In the genomic region with DNA sequence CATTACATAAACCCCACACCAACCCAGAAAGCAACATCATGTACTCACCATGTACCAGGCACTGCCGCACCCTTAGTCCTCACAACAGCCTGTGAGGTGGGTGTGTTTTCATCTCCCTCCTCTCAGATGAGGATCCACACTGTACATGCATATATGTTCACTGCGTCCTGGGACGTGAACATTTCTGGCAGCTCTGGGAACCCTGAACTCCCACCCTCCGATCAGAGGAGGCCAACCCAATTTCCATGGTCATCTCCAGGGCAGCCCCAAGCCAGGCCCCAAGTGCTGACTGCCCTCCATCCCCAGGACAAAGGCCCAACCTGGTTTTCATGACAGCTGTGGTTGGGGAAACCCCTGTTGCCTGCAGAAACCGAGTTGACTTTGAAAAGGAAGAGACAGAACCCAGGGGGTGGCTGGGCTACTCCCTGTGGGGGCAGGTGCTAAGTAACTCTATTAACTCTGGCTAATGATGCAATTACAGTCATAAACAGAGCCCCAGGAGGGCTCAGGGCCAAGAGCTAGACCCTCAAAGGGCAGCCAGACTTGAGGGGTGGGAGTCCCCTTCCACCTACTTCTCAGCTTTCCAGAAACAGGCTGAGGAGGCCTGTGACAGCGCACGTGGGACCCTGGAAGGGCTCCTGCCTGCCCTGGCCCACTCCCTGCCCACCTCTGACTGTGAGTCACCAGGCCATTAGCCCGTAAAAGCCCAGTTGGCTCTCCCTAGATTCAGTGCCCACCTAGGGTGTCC, we compare ENCODE assay signal across 8 cellular contexts. TPM values are rescaled to one million over a fixed set of nuclear protein-coding genes. Genes with fewer than 3 reads are reported as not detected.
DNase-seq lines count a peak whose midpoint lies in the region; ATAC-seq and TF ChIP-seq lines count a peak whose summit lies in the region.
"Had no signal": no experiment of that assay in that cellular context is flagged by ENCODE, and none has a peak within 500 bp of the region (broad histone marks: within the 10 kb centered on the region; RNA-seq: fewer than 3 reads in every experiment).

No MANE protein-coding gene starts in this region.

- TF ChIP-seq EP300 in transverse colon (IDR thresholded peaks at IDR 0.05; ENCODE audit: low read depth) = no peak

- peak overlapping the region; percentile 88 for H3K4me3 Mint-ChIP-seq in activated B cell treated with CpG ODN at 0.5 μM for 24 hours
- peak overlapping the region; percentile 91 for H3K4me3 Mint-ChIP-seq in neural crest cell

- no peaks in the 10 kb centered on the region for H3K9me3 ChIP-seq in transverse colon

- DNase-seq in activated B cell treated with CpG ODN at 0.5 μM for 24 hours (peak; percentile 63), choroid plexus epithelial cell (ENCODE audit: low read depth) (peak; percentile 67), neural crest cell (ENCODE audit: low read depth, low spot score) (no peak), transverse colon (peak; percentile 70), omental fat pad (ENCODE audit: low spot score) (no peak)

- peak overlapping the region; percentile 89 for H3K27ac Mint-ChIP-seq in activated B cell treated with CpG ODN at 0.5 μM for 24 hours
- H3K27ac Mint-ChIP-seq in neural crest cell (ENCODE audit: unreplicated experiment) = no peak overlapping the region

- intact Hi-C loops in activated B cell treated with CpG ODN at 0.5 μM for 24 hours (cut with micrococcal nuclease) = loop anchor here (1.0 to 5.0 kb wide), 5 partner anchors 9 to 830 kb away; a partner anchor contains a TSS
- intact Hi-C loops in transverse colon (cut with DNase I; ENCODE audit: low total_unique reads) = no loop called here

- no peaks in the 10 kb centered on the region for H3K36me3 ChIP-seq in transverse colon

- TF ChIP-seq CTCF in activated B cell treated with CpG ODN at 0.5 μM for 24 hours (IDR thresholded peaks at IDR 0.05) = no peak
- TF ChIP-seq CTCF in choroid plexus epithelial cell (conservative IDR thresholded peaks at IDR 0.05; ENCODE audit: low read depth, low read length) = no peak
- TF ChIP-seq CTCF in neural crest cell (conservative IDR thresholded peaks at IDR 0.05) = no peak
- TF ChIP-seq CTCF in transverse colon (IDR thresholded peaks at IDR 0.05) = no peak
- TF ChIP-seq CTCF in omental fat pad (IDR thresholded peaks at IDR 0.05) = no peak

- in situ Hi-C loops in transverse colon (cut with MboI; ENCODE audit: low pct_ligation_motif_present in 1 of 4, low pct_unique_long_range_greater_than_20kb in 1 of 4, low sequenced_read_pairs in 3 of 4) = no loop called here

- WGBS in transverse colon (ENCODE audit: low coverage in 1 of 2), 2 donors = 64 to 80% methylated on average over 1 to 8 of the region's 8 CpGs

- H3K4me3 ChIP-seq in choroid plexus epithelial cell (ENCODE audit: low read depth, low read length) (peak overlapping the region; percentile 28), transverse colon (peak overlapping the region in 2 of 4 donors; percentile 92 to 98)

- CTCF ChIA-PET in activated B cell treated with CpG ODN at 0.5 μM for 24 hours (lab: Charles Lee) = interaction anchor here (1.0 to 4.7 kb wide), 10 partner anchors 10 to 316 kb away, joined by 3 to 196 read pairs (median 14); a partner anchor contains a TSS

- H3K27me3 ChIP-seq in transverse colon = no peaks in the 10 kb centered on the region

- peaks cover 43 to 65% (median 56%) of the 10 kb centered on the region in 4 donors for H3K4me1 ChIP-seq in transverse colon

- TF ChIP-seq POLR2A in transverse colon (IDR thresholded peaks at IDR 0.05) = peak; percentile 48

- H3K36me3 Mint-ChIP-seq in activated B cell treated with CpG ODN at 0.5 μM for 24 hours (ENCODE audit: low read depth) (peaks cover 30% of the 10 kb centered on the region), neural crest cell (ENCODE audit: low read depth) (no peaks in the 10 kb centered on the region)

- POLR2A ChIA-PET in activated B cell treated with CpG ODN at 0.5 μM for 24 hours (lab: Charles Lee) = interaction anchor here (0.6 to 11.9 kb wide), 16 partner anchors 21 to 1862 kb away, joined by 3 to 1669 read pairs (median 12); a partner anchor contains a TSS

- ATAC-seq in GM19025 (IDR thresholded peaks at IDR 0.05; ENCODE audit: low read depth, unreplicated experiment) (peak; percentile 28), HG03095 (IDR thresholded peaks at IDR 0.05; ENCODE audit: unreplicated experiment) (peak; percentile 36), activated B cell treated with CpG ODN at 0.5 μM for 24 hours (ENCODE audit: low read depth) (peak; percentile 37), omental fat pad (ENCODE audit: low FRiP score) (no peak)

- H3K27me3 Mint-ChIP-seq in activated B cell treated with CpG ODN at 0.5 μM for 24 hours (no peaks in the 10 kb centered on the region), neural crest cell (ENCODE audit: low read depth) (peaks cover 39% of the 10 kb centered on the region)

- H3K9me3 Mint-ChIP-seq in activated B cell treated with CpG ODN at 0.5 μM for 24 hours (no peaks in the 10 kb centered on the region), neural crest cell (no peaks in the 10 kb centered on the region)

- peaks cover 58% of the 10 kb centered on the region for H3K4me1 Mint-ChIP-seq in activated B cell treated with CpG ODN at 0.5 μM for 24 hours
- H3K4me1 Mint-ChIP-seq in neural crest cell = peaks cover 9% of the 10 kb centered on the region

- H3K27ac ChIP-seq in transverse colon = peak overlapping the region; percentile 97 to 98 (median 98)

RNA-seq across cellular contexts. Expression of a gene that starts 2.6 kb away (rescaled TPM):
- total RNA-seq in activated B cell treated with CpG ODN at 0.5 μM for 24 hours (203 and 205 TPM in 2 replicates), neural crest cell (1.1 and 1.3 TPM in 2 replicates), transverse colon (10 to 100 TPM; 30.4 to 47.1 (median 38.1) TPM), omental fat pad (10 to 100 TPM in 3 of 4 donors, 1 to 10 TPM in 1; 7.1 to 24.4 (median 14.5) TPM)

RNA-seq across cellular contexts. Expression of a gene that starts 14.4 kb away (rescaled TPM):
- not detected in 2 replicates for total RNA-seq in activated B cell treated with CpG ODN at 0.5 μM for 24 hours
- not detected in 2 replicates for total RNA-seq in neural crest cell
- 1 to 10 TPM in 1 of 4 donors, not detected in 3; 1.5 TPM for total RNA-seq in transverse colon
- not detected for total RNA-seq in omental fat pad
- total RNA-seq: glomerular endothelial cell had no signal

RNA-seq across cellular contexts. Expression of a gene that starts 46.9 kb away (rescaled TPM):
- total RNA-seq in activated B cell treated with CpG ODN at 0.5 μM for 24 hours = 6.5 and 6.7 TPM in 2 replicates
- 6.8 and 7.1 TPM in 2 replicates for total RNA-seq in neural crest cell
- 1 to 10 TPM; 2.8 to 4.5 (median 3.2) TPM for total RNA-seq in transverse colon
- total RNA-seq in omental fat pad = 1 to 10 TPM; 1.2 to 5.5 (median 2.4) TPM

RNA-seq across cellular contexts. Expression of a gene that starts 47.8 kb away (rescaled TPM):
- total RNA-seq in activated B cell treated with CpG ODN at 0.5 μM for 24 hours = 0.75 TPM in 1 of 2 replicates, not detected in the other
- total RNA-seq in neural crest cell = 2.9 and 4.1 TPM in 2 replicates
- 10 to 100 TPM in 3 of 4 donors, 1 to 10 TPM in 1; 6.7 to 52.0 (median 21.0) TPM for total RNA-seq in transverse colon
- total RNA-seq in omental fat pad = 10 to 100 TPM in 1 of 4 donors, 1 to 10 TPM in 3; 1.6 to 11.7 (median 8.6) TPM

RNA-seq across cellular contexts. Expression of a gene that starts 54.7 kb away (rescaled TPM):
- total RNA-seq in activated B cell treated with CpG ODN at 0.5 μM for 24 hours (219 and 252 TPM in 2 replicates), neural crest cell (248 and 249 TPM in 2 replicates), transverse colon (10 to 100 TPM; 24.1 to 93.1 (median 85.6) TPM), omental fat pad (100 to 1,000 TPM in 3 of 4 donors, 10 to 100 TPM in 1; 76.9 to 146 (median 118) TPM)

Comparison
In these comparisons a context has a peak if more than half of its experiments do, and no peak if none do; other contexts are left out.
1. DNase-seq: peak in activated B cell treated with CpG ODN at 0.5 μM for 24 hours (single experiment), choroid plexus epithelial cell (single experiment) and transverse colon (single experiment); none in neural crest cell (single experiment) and omental fat pad (single experiment).